ENCODE assay signal across 8 cellular contexts in the genomic region with DNA sequence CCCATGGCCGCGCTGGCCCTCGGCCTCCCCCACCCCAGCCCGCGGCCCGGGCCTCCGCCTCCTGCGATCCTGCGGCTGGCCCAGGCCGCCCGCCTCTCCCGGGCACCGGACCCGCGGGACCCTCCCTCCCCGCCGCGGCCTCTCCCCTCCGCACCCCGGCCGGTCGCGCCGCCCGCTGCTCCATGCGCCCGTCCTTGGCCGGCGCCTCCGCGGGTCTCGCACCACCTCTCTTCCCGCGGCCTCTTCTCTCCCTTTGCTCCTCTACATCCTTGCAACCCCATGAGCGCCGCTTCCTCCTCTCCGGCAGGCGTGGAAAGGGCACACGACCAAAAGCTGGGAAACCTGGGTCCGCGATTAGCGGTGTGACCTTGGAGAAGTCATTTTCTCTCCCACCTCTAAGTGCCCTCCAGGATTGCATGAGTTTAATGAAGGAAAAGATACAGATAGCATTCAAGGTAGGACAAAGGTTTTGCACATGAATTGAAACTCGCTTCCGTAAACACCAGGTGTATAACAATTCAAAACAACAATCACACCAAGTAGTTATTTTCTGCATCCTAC. TPM values are rescaled to one million over a fixed set of nuclear protein-coding genes. Genes with fewer than 3 reads are reported as not detected.
DNase-seq lines count a peak whose midpoint lies in the region; ATAC-seq and TF ChIP-seq lines count a peak whose summit lies in the region.

No MANE protein-coding gene starts in this region.

- peaks cover 21% of the 10 kb centered on the region for H3K4me1 Mint-ChIP-seq in activated naive CD8-positive, alpha-beta T cell treated with anti-CD3 and anti-CD28 coated beads, Interleukin-2, amount 10 ng/mL, durations not matched to agents 7 days and 5 days

- peak overlapping the region; percentile 73 to 95 (median 88); a peak in 21 of 22 replicates for H3K9ac ChIP-seq in BLaER1 treated with 17β-estradiol and CSF1 and Interleukin-3, amounts not matched to agents 10 nM and 100 nM
- H3K9ac ChIP-seq in OCI-LY1 (ENCODE audit: low read length) = peak overlapping the region; percentile 53

- 0 out of 22 replicates have a peak, but pooled peaks cover 0 to 3% (median 0%) of the 10 kb centered on the region in 11 experiments for H3K27me3 ChIP-seq in BLaER1 treated with 17β-estradiol and CSF1 and Interleukin-3, amounts not matched to agents 10 nM and 100 nM
- no peaks in the 10 kb centered on the region for H3K27me3 ChIP-seq in OCI-LY1 (ENCODE audit: insufficient read depth, low read length)

- H3K4me2 ChIP-seq in BLaER1 treated with 17β-estradiol and CSF1 and Interleukin-3, amounts not matched to agents 10 nM and 100 nM = peak overlapping the region; percentile 57 to 79 (median 72); a peak in 20 of 22 replicates
- H3K4me2 ChIP-seq in OCI-LY1 (ENCODE audit: low read length) = peak overlapping the region; percentile 71

- peaks cover 5% of the 10 kb centered on the region; the same call in 1 of the 2 replicates for H3F3A ChIP-seq in OCI-LY1 (ENCODE audit: insufficient read depth, low read length)

- no peaks in the 10 kb centered on the region for H3K9me3 Mint-ChIP-seq in activated naive CD8-positive, alpha-beta T cell treated with anti-CD3 and anti-CD28 coated beads, Interleukin-2, amount 10 ng/mL, durations not matched to agents 7 days and 5 days

- peak overlapping the region; percentile 83 to 98 (median 93) for H3K4me3 ChIP-seq in BLaER1 treated with 17β-estradiol and CSF1 and Interleukin-3, amounts not matched to agents 10 nM and 100 nM
- H3K4me3 ChIP-seq in OCI-LY1 (ENCODE audit: low read depth, low read length, poor library complexity, severe bottlenecking) = peak overlapping the region; percentile 59

- no peaks in the 10 kb centered on the region for H3K9me3 ChIP-seq in BLaER1 treated with 17β-estradiol and CSF1 and Interleukin-3, amounts not matched to agents 10 nM and 100 nM (replicated peaks in 1 of 11)
- no peaks in the 10 kb centered on the region for H3K9me3 ChIP-seq in OCI-LY1 (ENCODE audit: low read length)

- peaks cover 5 to 12% (median 9%) of the 10 kb centered on the region in 11 experiments; a peak in 11 of 22 replicates for H3K36me3 ChIP-seq in BLaER1 treated with 17β-estradiol and CSF1 and Interleukin-3, amounts not matched to agents 10 nM and 100 nM
- no peaks in the 10 kb centered on the region; the same call in 1 of the 2 replicates for H3K36me3 ChIP-seq in OCI-LY1 (ENCODE audit: insufficient read depth, low read length)

- DNase-seq in activated naive CD8-positive, alpha-beta T cell treated with anti-CD3 and anti-CD28 coated beads, Interleukin-2, amount 10 ng/mL, durations not matched to agents 7 days and 5 days = peak; percentile 56
- peak; percentile 60 for DNase-seq in left cardiac atrium
- DNase-seq in posterior cingulate gyrus = peak; percentile 17 to 89 (median 32)
- no peak for DNase-seq in GM10248 (ENCODE audit: extremely low spot score)

- no peaks in the 10 kb centered on the region for H3K9me2 ChIP-seq in OCI-LY1 (ENCODE audit: low read depth, low read length)

- TF ChIP-seq CTCF in OCI-LY1 (IDR thresholded peaks at IDR 0.05; ENCODE audit: low read length) (no peak), GM10248 (IDR thresholded peaks at IDR 0.05; ENCODE audit: control extremely low read depth, extremely low read depth, low read depth, missing control alignments) (no peak)

- CTCF ChIA-PET in GM10248 (lab: Yijun Ruan, JAX) = interaction anchor here (1.1 to 2.9 kb wide), 3 partner anchors 9 to 49 kb away, joined by 3 to 8 read pairs (median 7); no protein-coding TSS in a partner anchor

- peak overlapping the region; percentile 20; the same call in 1 of the 2 replicates for H2AFZ ChIP-seq in OCI-LY1 (ENCODE audit: low read length)

- peaks cover 19 to 40% (median 35%) of the 10 kb centered on the region in 11 experiments; a peak in 21 of 22 replicates for H4K20me1 ChIP-seq in BLaER1 treated with 17β-estradiol and CSF1 and Interleukin-3, amounts not matched to agents 10 nM and 100 nM
- 0 out of 2 replicates have a peak, but pooled peaks cover 4% of the 10 kb centered on the region for H4K20me1 ChIP-seq in OCI-LY1 (ENCODE audit: insufficient read depth, low read length)

- H3K27ac Mint-ChIP-seq in activated naive CD8-positive, alpha-beta T cell treated with anti-CD3 and anti-CD28 coated beads, Interleukin-2, amount 10 ng/mL, durations not matched to agents 7 days and 5 days = peak overlapping the region; percentile 94

- ATAC-seq in GM19328 (IDR thresholded peaks at IDR 0.05; ENCODE audit: unreplicated experiment) = peak; percentile 40
- peak; percentile 28 for ATAC-seq in HG03520 (IDR thresholded peaks at IDR 0.05; ENCODE audit: unreplicated experiment)
- ATAC-seq in activated naive CD8-positive, alpha-beta T cell treated with anti-CD3 and anti-CD28 coated beads, Interleukin-2, amount 10 ng/mL, durations not matched to agents 7 days and 5 days (ENCODE audit: low read depth) = peak; percentile 44
- ATAC-seq in left cardiac atrium = peak; percentile 58 to 67

- peak overlapping the region in 10 of 11 experiments; percentile 18 to 72 (median 48); a peak in 12 of 22 replicates for H3K27ac ChIP-seq in BLaER1 treated with 17β-estradiol and CSF1 and Interleukin-3, amounts not matched to agents 10 nM and 100 nM
- H3K27ac ChIP-seq in OCI-LY1 (ENCODE audit: low read depth, low read length, poor library complexity, severe bottlenecking) = no peak overlapping the region

- peaks cover 9 to 15% (median 12%) of the 10 kb centered on the region in 10 experiments; a peak in 18 of 20 replicates for H3K4me1 ChIP-seq in BLaER1 treated with 17β-estradiol and CSF1 and Interleukin-3, amounts not matched to agents 10 nM and 100 nM
- peaks cover 16% of the 10 kb centered on the region for H3K4me1 ChIP-seq in OCI-LY1 (ENCODE audit: insufficient read depth, low read length, severe bottlenecking)

- H3K36me3 Mint-ChIP-seq in activated naive CD8-positive, alpha-beta T cell treated with anti-CD3 and anti-CD28 coated beads, Interleukin-2, amount 10 ng/mL, durations not matched to agents 7 days and 5 days = peaks cover 7% of the 10 kb centered on the region

- peaks cover 3% of the 10 kb centered on the region for H3K27me3 Mint-ChIP-seq in activated naive CD8-positive, alpha-beta T cell treated with anti-CD3 and anti-CD28 coated beads, Interleukin-2, amount 10 ng/mL, durations not matched to agents 7 days and 5 days

- intact Hi-C loops in left cardiac atrium (cut with DNase I) = no loop called here
- intact Hi-C loops in posterior cingulate gyrus (cut with DNase I) = loop anchor here (5.0 kb wide), 1 partner anchor 377 kb away; a partner anchor contains a TSS

- H3K79me2 ChIP-seq in OCI-LY1 (ENCODE audit: insufficient read depth, low read length) = no peaks in the 10 kb centered on the region

- POLR2A ChIA-PET in activated naive CD8-positive, alpha-beta T cell treated with anti-CD3 and anti-CD28 coated beads, Interleukin-2, amount 10 ng/mL, durations not matched to agents 7 days and 5 days (lab: Charles Lee) = interaction anchor here (0.6 to 0.7 kb wide), 3 partner anchors 12 to 143 kb away, joined by 3 to 4 read pairs (median 3); a partner anchor contains a TSS
- POLR2A ChIA-PET in GM10248 (lab: Yijun Ruan, JAX) = no interaction called here

- peak overlapping the region; percentile 99 for H3K4me3 Mint-ChIP-seq in activated naive CD8-positive, alpha-beta T cell treated with anti-CD3 and anti-CD28 coated beads, Interleukin-2, amount 10 ng/mL, durations not matched to agents 7 days and 5 days

RNA-seq across cellular contexts. Expression of a gene that starts 0.4 kb away (rescaled TPM):
- 10 to 100 TPM; 38.5 to 41.0 TPM for total RNA-seq in activated naive CD8-positive, alpha-beta T cell treated with anti-CD3 and anti-CD28 coated beads, Interleukin-2, amount 10 ng/mL, durations not matched to agents 7 days and 5 days
- 10 to 100 TPM; 26.5 to 28.9 TPM for total RNA-seq in left cardiac atrium
